In genomic region chr7:127618042-127618441, GRCh38 we compare ENCODE assay signal across 28 cellular contexts. TPM values are rescaled to one million over a fixed set of nuclear protein-coding genes. Genes with fewer than 3 reads are reported as not detected.
"Had no signal": no experiment of that assay in that cellular context is flagged by ENCODE, and none has a peak within 500 bp of the region (broad histone marks: within the 10 kb centered on the region; RNA-seq: fewer than 3 reads in every experiment).

TSS of gene PAX4 (minus strand) at chr7:127618142. CDS start at chr7:127615928, 2,214 bp downstream.

- H3K9me3 ChIP-seq: colonic mucosa, esophagus muscularis mucosa, gastrocnemius medialis had no signal

- H3K9me3 Mint-ChIP-seq: activated CD4-positive, alpha-beta memory T cell treated with anti-CD3 and anti-CD28 coated beads, Interleukin-2, amount 10 ng/mL, durations not matched to agents 7 days and 5 days; activated CD4-positive, alpha-beta T cell treated with anti-CD3 and anti-CD28 coated beads, Interleukin-2, amount 10 ng/mL, durations not matched to agents 7 days and 5 days; activated naive CD4-positive, alpha-beta T cell treated with anti-CD3 and anti-CD28 coated beads, Interleukin-2, amount 10 ng/mL, durations not matched to agents 7 days and 5 days; activated naive CD4-positive, alpha-beta T cell treated with anti-CD3 and anti-CD28 coated beads, Interleukin-2, amount 50 U/mL, for 72 hours; activated naive CD8-positive, alpha-beta T cell treated with anti-CD3 and anti-CD28 coated beads, Interleukin-2, amount 10 ng/mL, durations not matched to agents 7 days and 5 days; activated T-cell treated with anti-CD3 and anti-CD28 coated beads, Interleukin-2, amount 50 U/mL, for 24 hours; activated T-cell treated with anti-CD3 and anti-CD28 coated beads, Interleukin-2, amount 50 U/mL, for 72 hours; effector memory CD8-positive, alpha-beta T cell had no signal

- H3K27ac ChIP-seq: brain microvascular endothelial cell, colonic mucosa, dorsolateral prefrontal cortex, esophagus muscularis mucosa, foreskin keratinocyte, gastrocnemius medialis had no signal

- H3K36me3 Mint-ChIP-seq: activated naive CD4-positive, alpha-beta T cell treated with anti-CD3 and anti-CD28 coated beads, Interleukin-2, amount 10 ng/mL, durations not matched to agents 7 days and 5 days; activated naive CD4-positive, alpha-beta T cell treated with anti-CD3 and anti-CD28 coated beads, Interleukin-2, amount 50 U/mL, for 72 hours; activated naive CD8-positive, alpha-beta T cell treated with anti-CD3 and anti-CD28 coated beads, Interleukin-2, amount 10 ng/mL, durations not matched to agents 7 days and 5 days had no signal

- H3K4me1 Mint-ChIP-seq: activated CD4-positive, alpha-beta memory T cell treated with anti-CD3 and anti-CD28 coated beads, Interleukin-2, amount 10 ng/mL, durations not matched to agents 7 days and 5 days; activated naive CD4-positive, alpha-beta T cell treated with anti-CD3 and anti-CD28 coated beads, Interleukin-2, amount 10 ng/mL, durations not matched to agents 7 days and 5 days had no signal

- H3K4me1 ChIP-seq: colonic mucosa, esophagus muscularis mucosa, foreskin keratinocyte, gastrocnemius medialis had no signal

- H3K36me3 ChIP-seq: brain microvascular endothelial cell, colonic mucosa, esophagus muscularis mucosa, gastrocnemius medialis had no signal

- H3K27ac Mint-ChIP-seq: activated CD4-positive, alpha-beta memory T cell treated with anti-CD3 and anti-CD28 coated beads, Interleukin-2, amount 10 ng/mL, durations not matched to agents 7 days and 5 days; activated CD4-positive, alpha-beta T cell treated with anti-CD3 and anti-CD28 coated beads, Interleukin-2, amount 10 ng/mL, durations not matched to agents 7 days and 5 days; activated naive CD4-positive, alpha-beta T cell treated with anti-CD3 and anti-CD28 coated beads, Interleukin-2, amount 10 ng/mL, durations not matched to agents 7 days and 5 days; activated naive CD4-positive, alpha-beta T cell treated with anti-CD3 and anti-CD28 coated beads, Interleukin-2, amount 50 U/mL, for 72 hours; activated naive CD8-positive, alpha-beta T cell treated with anti-CD3 and anti-CD28 coated beads, Interleukin-2, amount 10 ng/mL, durations not matched to agents 7 days and 5 days; activated T-cell treated with anti-CD3 and anti-CD28 coated beads, Interleukin-2, amount 50 U/mL, for 24 hours; activated T-cell treated with anti-CD3 and anti-CD28 coated beads, Interleukin-2, amount 50 U/mL, for 72 hours; effector memory CD8-positive, alpha-beta T cell had no signal

- H3K4me3 Mint-ChIP-seq: activated CD4-positive, alpha-beta memory T cell treated with anti-CD3 and anti-CD28 coated beads, Interleukin-2, amount 10 ng/mL, durations not matched to agents 7 days and 5 days; activated CD4-positive, alpha-beta T cell treated with anti-CD3 and anti-CD28 coated beads, Interleukin-2, amount 10 ng/mL, durations not matched to agents 7 days and 5 days; activated naive CD4-positive, alpha-beta T cell treated with anti-CD3 and anti-CD28 coated beads, Interleukin-2, amount 10 ng/mL, durations not matched to agents 7 days and 5 days; activated naive CD8-positive, alpha-beta T cell treated with anti-CD3 and anti-CD28 coated beads, Interleukin-2, amount 10 ng/mL, durations not matched to agents 7 days and 5 days; activated T-cell treated with anti-CD3 and anti-CD28 coated beads, Interleukin-2, amount 50 U/mL, for 24 hours; activated T-cell treated with anti-CD3 and anti-CD28 coated beads, Interleukin-2, amount 50 U/mL, for 72 hours; effector memory CD8-positive, alpha-beta T cell had no signal

- H3K4me3 ChIP-seq: colonic mucosa, dorsolateral prefrontal cortex, esophagus muscularis mucosa, gastrocnemius medialis had no signal

- ATAC-seq: activated naive CD4-positive, alpha-beta T cell treated with anti-CD3 and anti-CD28 coated beads, Interleukin-2, amount 50 U/mL, for 72 hours; activated T-cell treated with anti-CD3 and anti-CD28 coated beads, Interleukin-2, amount 50 U/mL, for 72 hours; effector memory CD8-positive, alpha-beta T cell; foreskin keratinocyte; gastrocnemius medialis had no signal

- DNase-seq: activated CD4-positive, alpha-beta memory T cell treated with anti-CD3 and anti-CD28 coated beads, Interleukin-2, amount 10 ng/mL, durations not matched to agents 7 days and 5 days; activated CD4-positive, alpha-beta T cell treated with anti-CD3 and anti-CD28 coated beads for 1 hour; activated CD4-positive, alpha-beta T cell treated with anti-CD3 and anti-CD28 coated beads for 4 hours; activated CD4-positive, alpha-beta T cell treated with anti-CD3 and anti-CD28 coated beads, Interleukin-2, amount 10 ng/mL, durations not matched to agents 7 days and 5 days; activated CD4-positive, alpha-beta T cell treated with anti-CD3 and anti-CD28 coated beads, Interleukin-2, amount 50 U/mL, for 4 hours; activated CD8-positive, alpha-beta memory T cell treated with anti-CD3 and anti-CD28 coated beads, Interleukin-2, amount 50 U/mL, for 48 hours; activated gamma-delta T cell; activated naive CD4-positive, alpha-beta T cell; activated naive CD4-positive, alpha-beta T cell treated with anti-CD3 and anti-CD28 coated beads, Interleukin-2, amount 10 ng/mL, durations not matched to agents 7 days and 5 days; activated naive CD8-positive, alpha-beta T cell treated with anti-CD3 and anti-CD28 coated beads, Interleukin-2, amount 10 ng/mL, durations not matched to agents 7 days and 5 days; activated T-cell treated with anti-CD3 and anti-CD28 coated beads for 4 hours; activated T-cell treated with anti-CD3 and anti-CD28 coated beads, Interleukin-2, amount 50 U/mL, for 24 hours; activated T-cell treated with anti-CD3 and anti-CD28 coated beads, Interleukin-2, amount 50 U/mL, for 72 hours; brain microvascular endothelial cell; central memory CD4-positive, alpha-beta T cell; cerebellar nuclear complex; colonic mucosa; dorsolateral prefrontal cortex; effector memory CD8-positive, alpha-beta T cell; erythroblast; foreskin keratinocyte; gastrocnemius medialis; glutamatergic neuron; T-helper 2 cell had no signal

RNA-seq across cellular contexts. Expression of gene PAX4, which starts in this region (rescaled TPM):
- total RNA-seq: activated CD4-positive, alpha-beta memory T cell treated with anti-CD3 and anti-CD28 coated beads, Interleukin-2, amount 10 ng/mL, durations not matched to agents 7 days and 5 days; activated CD4-positive, alpha-beta T cell treated with anti-CD3 and anti-CD28 coated beads, Interleukin-2, amount 10 ng/mL, durations not matched to agents 7 days and 5 days; activated naive CD4-positive, alpha-beta T cell treated with anti-CD3 and anti-CD28 coated beads, Interleukin-2, amount 50 U/mL, for 72 hours; activated naive CD8-positive, alpha-beta T cell treated with anti-CD3 and anti-CD28 coated beads, Interleukin-2, amount 10 ng/mL, durations not matched to agents 7 days and 5 days; activated T-cell treated with anti-CD3 and anti-CD28 coated beads, Interleukin-2, amount 50 U/mL, for 72 hours; astrocyte; esophagus muscularis mucosa; foreskin keratinocyte; gastrocnemius medialis; T-helper 1 cell treated with Interleukin-12 subunit alpha and Interleukin-12 subunit beta and Interleukin-4 antibody, amounts not matched to agents 30 ng/mL and 1 ng/mL, for 36 hours had no signal
- polyA plus RNA-seq: foreskin keratinocyte had no signal
